ENCODE assay signal across 12 cellular contexts in genomic region chr12:64674367-64674922, GRCh38.
DNase-seq lines count a peak whose midpoint lies in the region; ATAC-seq, FAIRE-seq and TF ChIP-seq lines count a peak whose summit lies in the region.
"Had no signal": no experiment of that assay in that cellular context is flagged by ENCODE, and none has a peak within 500 bp of the region (broad histone marks: within the 10 kb centered on the region; RNA-seq: fewer than 3 reads in every experiment).

No MANE protein-coding gene starts in this region.

- H3K4me3 Mint-ChIP-seq in activated CD4-positive, alpha-beta T cell treated with anti-CD3 and anti-CD28 coated beads for 36 hours: peak overlapping the region; percentile 18
- H3K4me3 Mint-ChIP-seq in stimulated activated effector memory CD8-positive, alpha-beta T cell treated with anti-CD3 and anti-CD28 coated beads, Interleukin-12 subunit alpha, Interleukin-12 subunit beta, amount 100 ng/mL, for 72 hours: peak overlapping the region; percentile 68

- H3K27ac ChIP-seq in H1 (ENCODE audit: low read depth, low read length): no peak overlapping the region

- DNase-seq in activated CD4-positive, alpha-beta T cell treated with anti-CD3 and anti-CD28 coated beads for 36 hours: peak; percentile 38
- no peak for DNase-seq in activated CD4-positive, alpha-beta T cell treated with anti-CD3 and anti-CD28 coated beads, Interleukin-2, amount 50 U/mL, for 4 hours
- DNase-seq in H1 (ENCODE audit: low read depth in 1 of 2, low spot score in 2 of 2) (no peak), iPS-NIHi11 (ENCODE audit: low spot score) (no peak), T1000 (lab: John Stamatoyannopoulos, UW) (no peak), 8988T (no peak)
- DNase-seq in stimulated activated effector memory CD8-positive, alpha-beta T cell treated with anti-CD3 and anti-CD28 coated beads, Interleukin-12 subunit alpha, Interleukin-12 subunit beta, amount 100 ng/mL, for 72 hours (ENCODE audit: low spot score in 2 of 2): no peak
- DNase-seq: effector CD8-positive, alpha-beta T cell; GOT3; left colon had no signal

- 0 out of 2 replicates have a peak overlapping the region, but pooled peaks have one; percentile 53 for H2BK15ac ChIP-seq in H1 (ENCODE audit: low read length)

- H3K27me3 ChIP-seq in H1 (replicated peaks in 1 of 4; ENCODE audit: control insufficient read depth in 3 of 4, extremely low read depth in 1 of 4, insufficient read depth in 3 of 4, low read length in 3 of 4): no peaks in the 10 kb centered on the region

- H3K4me1 ChIP-seq in H1 (replicated peaks in 1 of 4; ENCODE audit: control insufficient read depth in 3 of 4, insufficient read depth in 4 of 4, low read length in 3 of 4): peaks cover 7 to 32% (median 28%) of the 10 kb centered on the region in 4 experiments

- H3K14ac ChIP-seq in H1 (ENCODE audit: insufficient read length): no peak overlapping the region

- TF ChIP-seq CTCF in H1 (IDR thresholded peaks at IDR 0.05; ENCODE audit: control extremely low read depth in 1 of 3, insufficient read depth in 1 of 3, low read depth in 1 of 3, low read length in 3 of 3): no peak

- no peak overlapping the region for H3K4me3 ChIP-seq in H1 (ENCODE audit: extremely low read depth in 1 of 4, insufficient read depth in 2 of 4, low read depth in 3 of 4, low read length in 4 of 4)

- FAIRE-seq in H1 (lab: Jason Lieb, UNC): no peak
- FAIRE-seq: GM12892 had no signal

- no peak overlapping the region for H3K4me2 ChIP-seq in H1 (ENCODE audit: insufficient read depth in 1 of 2, low read depth in 2 of 2, low read length in 2 of 2)

- peaks cover 10% of the 10 kb centered on the region; the same call in 1 of the 2 replicates for H3K79me1 ChIP-seq in H1 (ENCODE audit: low read depth, low read length)

- TF ChIP-seq POLR2A in H1 (IDR thresholded peaks at IDR 0.05; ENCODE audit: control extremely low read depth in 1 of 2, low read depth in 2 of 2, low read length in 2 of 2): no peak

- H4K20me1 ChIP-seq in H1 (replicated peaks in 1 of 2; ENCODE audit: control insufficient read depth in 1 of 2, insufficient read depth in 2 of 2, low read length in 2 of 2): peaks cover 4 to 13% of the 10 kb centered on the region in 2 experiments

- H3K36me3 ChIP-seq in H1 (ENCODE audit: control insufficient read depth in 2 of 4, insufficient read depth in 4 of 4, low read length in 3 of 4): no peaks in the 10 kb centered on the region

- H4K91ac ChIP-seq in H1 (replicated peaks; ENCODE audit: insufficient read length, low read length): no peak overlapping the region

- H2AFZ ChIP-seq in H1 (ENCODE audit: low read length): no peak overlapping the region

- CTCF ChIA-PET in activated CD4-positive, alpha-beta T cell treated with anti-CD3 and anti-CD28 coated beads for 36 hours (lab: Charles Lee): interaction anchor here (0.7 to 1.1 kb wide), 3 partner anchors 49 to 64 kb away, joined by 3 to 4 read pairs (median 4); partner anchors contain the start of gene RASSF3
- CTCF ChIA-PET in H1 (lab: Charles Lee; ENCODE audit: partially characterized antibody): interaction anchor here (0.9 to 1.0 kb wide), 2 partner anchors 8 to 24 kb away, joined by 3 read pairs; no protein-coding TSS in a partner anchor

- H3K23me2 ChIP-seq in H1 (ENCODE audit: low read depth, low read length): no peaks in the 10 kb centered on the region

- peaks cover 92% of the 10 kb centered on the region for H3K4me1 Mint-ChIP-seq in activated CD4-positive, alpha-beta T cell treated with anti-CD3 and anti-CD28 coated beads for 36 hours
- peaks cover 76% of the 10 kb centered on the region for H3K4me1 Mint-ChIP-seq in stimulated activated effector memory CD8-positive, alpha-beta T cell treated with anti-CD3 and anti-CD28 coated beads, Interleukin-12 subunit alpha, Interleukin-12 subunit beta, amount 100 ng/mL, for 72 hours

- no peak overlapping the region for H3K9ac ChIP-seq in H1 (replicated peaks in 1 of 4; ENCODE audit: extremely low read depth in 1 of 4, low read depth in 3 of 4, low read length in 3 of 4)

- 94% methylated on average over 10 of the region's 10 CpGs; no CpG with 5 or more reads in 1 of the 2 experiments for WGBS in H1 (ENCODE audit: extremely low coverage in 1 of 2, insufficient coverage in 1 of 2, insufficient read length in 1 of 2, insufficient replicate concordance in 2 of 2, low coverage in 1 of 2, low lambda C conversion rate in 2 of 2, missing lambda C conversion rate in 1 of 2), 2 experiments

- H2BK12ac ChIP-seq in H1 (ENCODE audit: low read depth, low read length): peak overlapping the region; percentile 85; the same call in 1 of the 2 replicates

- no peaks in the 10 kb centered on the region for H3K9me3 Mint-ChIP-seq in activated CD4-positive, alpha-beta T cell treated with anti-CD3 and anti-CD28 coated beads for 36 hours (ENCODE audit: low read depth)
- no peaks in the 10 kb centered on the region for H3K9me3 Mint-ChIP-seq in stimulated activated effector memory CD8-positive, alpha-beta T cell treated with anti-CD3 and anti-CD28 coated beads, Interleukin-12 subunit alpha, Interleukin-12 subunit beta, amount 100 ng/mL, for 72 hours

- H2AK5ac ChIP-seq in H1 (ENCODE audit: low read depth, low read length): no peak overlapping the region

- H3K36me3 Mint-ChIP-seq in activated CD4-positive, alpha-beta T cell treated with anti-CD3 and anti-CD28 coated beads for 36 hours (ENCODE audit: low read depth): peaks cover 2% of the 10 kb centered on the region
- H3K36me3 Mint-ChIP-seq in stimulated activated effector memory CD8-positive, alpha-beta T cell treated with anti-CD3 and anti-CD28 coated beads, Interleukin-12 subunit alpha, Interleukin-12 subunit beta, amount 100 ng/mL, for 72 hours: peaks cover 13% of the 10 kb centered on the region

- no peak overlapping the region for H2BK20ac ChIP-seq in H1 (ENCODE audit: low read length)

- H3K23ac ChIP-seq in H1 (ENCODE audit: insufficient read length): no peak overlapping the region

- no peaks in the 10 kb centered on the region for H3K27me3 Mint-ChIP-seq in activated CD4-positive, alpha-beta T cell treated with anti-CD3 and anti-CD28 coated beads for 36 hours

- no peaks in the 10 kb centered on the region for H3K9me3 ChIP-seq in H1 (ENCODE audit: insufficient read depth in 2 of 2, low read depth in 1 of 2, low read length in 1 of 2)

- intact Hi-C loops in activated CD4-positive, alpha-beta T cell treated with anti-CD3 and anti-CD28 coated beads for 36 hours (cut with DNase I, micrococcal nuclease): loop anchor here in 1 of 2 experiments (10.0 kb wide), 1 partner anchor 1630 kb away; the partner anchor contains the start of gene HELB

- no peak overlapping the region for H3K56ac ChIP-seq in H1 (replicated peaks; ENCODE audit: insufficient read length, low read depth, low read length)

- 0 out of 2 replicates have a peak overlapping the region, but pooled peaks have one; percentile 45 for H2BK5ac ChIP-seq in H1 (ENCODE audit: low read depth, low read length)

- no peak for ATAC-seq in activated CD4-positive, alpha-beta T cell treated with anti-CD3 and anti-CD28 coated beads for 36 hours
- peak; percentile 24 to 29 for ATAC-seq in activated CD4-positive, CD25-positive, alpha-beta regulatory T cell treated with anti-CD3 and anti-CD28 coated beads, Interleukin-2, amount 50 U/mL, for 24 hours
- ATAC-seq in stimulated activated effector memory CD8-positive, alpha-beta T cell treated with anti-CD3 and anti-CD28 coated beads, Interleukin-12 subunit alpha, Interleukin-12 subunit beta, amount 100 ng/mL, for 72 hours: peak; percentile 14
- ATAC-seq: left colon had no signal

- no peak overlapping the region for H3K4ac ChIP-seq in H1 (replicated peaks; ENCODE audit: insufficient read length, low read depth, low read length)

- no peak overlapping the region for H4K8ac ChIP-seq in H1 (ENCODE audit: extremely low read depth, insufficient read depth, low read length)

- no peak for TF ChIP-seq RAD21 in H1 (IDR thresholded peaks at IDR 0.05 in 1 of 2, conservative IDR thresholded peaks at IDR 0.05 in 1 of 2; ENCODE audit: low read depth in 2 of 2, low read length in 2 of 2)

- POLR2A ChIA-PET in activated CD4-positive, alpha-beta T cell treated with anti-CD3 and anti-CD28 coated beads for 36 hours (lab: Charles Lee): no interaction called here
- POLR2A ChIA-PET in H1 (lab: Charles Lee; ENCODE audit: partially characterized antibody): interaction anchor here (0.6 to 1.7 kb wide), 2 partner anchors 17 to 65 kb away, joined by 3 to 6 read pairs; partner anchors contain the start of gene RASSF3

- no peak overlapping the region for H3K18ac ChIP-seq in H1 (ENCODE audit: extremely low read depth, low read length)

- peaks cover 5 to 82% of the 10 kb centered on the region in 2 experiments; a peak in 3 of 4 replicates for H3K79me2 ChIP-seq in H1 (ENCODE audit: control insufficient read depth in 1 of 2, insufficient read depth in 2 of 2, low read length in 2 of 2)

- no peak overlapping the region for H4K5ac ChIP-seq in H1 (ENCODE audit: insufficient read length, low read depth, low read length)

- H2BK120ac ChIP-seq in H1 (replicated peaks; ENCODE audit: low read depth, low read length): no peak overlapping the region

- TF ChIP-seq EP300 in H1 (IDR thresholded peaks at IDR 0.05; ENCODE audit: borderline replicate concordance in 1 of 2, low read depth in 2 of 2, low read length in 2 of 2): no peak

- H3K27ac Mint-ChIP-seq in activated CD4-positive, alpha-beta T cell treated with anti-CD3 and anti-CD28 coated beads for 36 hours: peak overlapping the region; percentile 92
- H3K27ac Mint-ChIP-seq in stimulated activated effector memory CD8-positive, alpha-beta T cell treated with anti-CD3 and anti-CD28 coated beads, Interleukin-12 subunit alpha, Interleukin-12 subunit beta, amount 100 ng/mL, for 72 hours: peak overlapping the region; percentile 95

TF ChIP-seq in H1, 55 proteins besides CTCF, POLR2A, EP300 and RAD21 (continues in another document):
- TF ChIP-seq NANOG (IDR thresholded peaks at IDR 0.05; ENCODE audit: insufficient read depth, low read depth, low read length, poor library complexity, severe bottlenecking) (no peak), JUN (IDR thresholded peaks at IDR 0.05; ENCODE audit: low read depth, low read length) (no peak), CHD1 (IDR thresholded peaks at IDR 0.05; ENCODE audit: low read depth, low read length) (no peak), SP2 (IDR thresholded peaks at IDR 0.05; ENCODE audit: low read length) (no peak), SP4 (IDR thresholded peaks at IDR 0.05; ENCODE audit: low read length) (no peak), PHF8 (conservative IDR thresholded peaks at IDR 0.05; ENCODE audit: low read depth, low read length) (no peak), ASH2L (IDR thresholded peaks at IDR 0.05; ENCODE audit: low read length) (no peak), E2F6 (IDR thresholded peaks at IDR 0.05) (no peak), HDAC6 (IDR thresholded peaks at IDR 0.05; ENCODE audit: low read depth, low read length) (no peak), KDM5A (IDR thresholded peaks at IDR 0.05; ENCODE audit: low read length) (no peak)
